In the genomic region with DNA sequence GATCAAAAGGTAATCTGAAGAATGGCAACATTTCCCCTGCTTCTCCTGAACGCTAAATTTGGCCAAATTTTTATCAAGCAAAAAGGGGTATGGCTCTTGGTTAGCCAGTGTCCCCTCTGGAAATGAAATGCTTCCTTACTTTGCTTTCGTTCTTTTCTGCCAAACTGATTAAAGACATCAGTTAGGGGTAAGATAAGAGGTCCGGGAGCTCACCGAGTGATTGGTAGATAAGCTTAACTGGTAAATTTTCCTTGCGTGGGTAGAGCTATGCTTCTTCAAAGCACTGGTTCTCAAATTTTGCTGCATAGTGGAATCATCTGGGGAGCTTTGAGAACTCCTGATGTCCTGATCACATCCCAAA, we compare ENCODE assay signal across 8 cellular contexts.
DNase-seq lines count a peak whose midpoint lies in the region; ATAC-seq and TF ChIP-seq lines count a peak whose summit lies in the region.

No MANE protein-coding gene starts in this region.

- H3K4me3 Mint-ChIP-seq in activated T-cell treated with anti-CD3 and anti-CD28 coated beads, Interleukin-2, amount 50 U/mL, for 24 hours, result peak overlapping the region; percentile 82

- H3K9me3 ChIP-seq in adrenal gland (replicated peaks in 1 of 3), result no peaks in the 10 kb centered on the region
- H3K9me3 ChIP-seq in left lung, result no peaks in the 10 kb centered on the region
- no peaks in the 10 kb centered on the region for H3K9me3 ChIP-seq in thyroid gland

- DNase-seq in activated T-cell treated with anti-CD3 and anti-CD28 coated beads, Interleukin-2, amount 50 U/mL, for 24 hours, result no peak
- no peak for DNase-seq in activated T-cell treated with anti-CD3 and anti-CD28 coated beads, Interleukin-2, amount 50 U/mL, for 48 hours
- DNase-seq in adrenal gland, result no peak
- DNase-seq in left lung, result no peak
- DNase-seq in thyroid gland, result no peak
- no peak for DNase-seq in NCI-H2029 (lab: John Stamatoyannopoulos, UW)
- DNase-seq in NCI-H1048 (lab: John Stamatoyannopoulos, UW), result no peak

- 0 to 1% (median 0%) methylated on average over 5 of the region's 5 CpGs for WGBS in adrenal gland, 4 donors
- WGBS in thyroid gland, 2 donors, result 1 to 4% methylated on average over 5 of the region's 5 CpGs

- H3K9me3 Mint-ChIP-seq in activated T-cell treated with anti-CD3 and anti-CD28 coated beads, Interleukin-2, amount 50 U/mL, for 24 hours, result no peaks in the 10 kb centered on the region

- H3K36me3 ChIP-seq in adrenal gland (replicated peaks in 1 of 2) (no peaks in the 10 kb centered on the region), left lung (no peaks in the 10 kb centered on the region), thyroid gland (no peaks in the 10 kb centered on the region)

- H3K4me1 Mint-ChIP-seq in activated T-cell treated with anti-CD3 and anti-CD28 coated beads, Interleukin-2, amount 50 U/mL, for 24 hours (ENCODE audit: low read depth), result peaks cover 36% of the 10 kb centered on the region

- no peak for TF ChIP-seq CTCF in adrenal gland (IDR thresholded peaks at IDR 0.05)
- no peak for TF ChIP-seq CTCF in left lung (IDR thresholded peaks at IDR 0.05)
- no peak for TF ChIP-seq CTCF in thyroid gland (IDR thresholded peaks at IDR 0.05)

- H3K27ac Mint-ChIP-seq in activated T-cell treated with anti-CD3 and anti-CD28 coated beads, Interleukin-2, amount 50 U/mL, for 24 hours, result peak overlapping the region; percentile 89

- intact Hi-C loops in adrenal gland (cut with DNase I) (no loop called here), left lung (cut with DNase I) (no loop called here), thyroid gland (cut with DNase I) (no loop called here)

- TF ChIP-seq POLR2A in adrenal gland (IDR thresholded peaks at IDR 0.05), result no peak
- no peak for TF ChIP-seq POLR2A in thyroid gland (IDR thresholded peaks at IDR 0.05)

- ATAC-seq in left lung (no peak), HG03097 (IDR thresholded peaks at IDR 0.05; ENCODE audit: low FRiP score, unreplicated experiment) (no peak)

- H3K4me3 ChIP-seq in adrenal gland (peak overlapping the region in 2 of 4 donors; percentile 75 to 76), left lung (peak overlapping the region; percentile 67 to 78), thyroid gland (replicated peaks in 1 of 3) (peak overlapping the region in 2 of 3 donors; percentile 55 to 83)

- H3K36me3 Mint-ChIP-seq in activated T-cell treated with anti-CD3 and anti-CD28 coated beads, Interleukin-2, amount 50 U/mL, for 24 hours (ENCODE audit: low read depth), result no peaks in the 10 kb centered on the region

- H3K27ac ChIP-seq in adrenal gland, result peak overlapping the region in 3 of 5 donors; percentile 73 to 83 (median 83)
- peak overlapping the region; percentile 66 to 82 for H3K27ac ChIP-seq in left lung
- peak overlapping the region; percentile 69 to 76 (median 69) for H3K27ac ChIP-seq in thyroid gland

- H3K4me1 ChIP-seq in adrenal gland (replicated peaks in 1 of 2) (peaks cover 0 to 13% of the 10 kb centered on the region in 2 donors), left lung (peaks cover 0 to 36% of the 10 kb centered on the region in 2 donors), thyroid gland (no peaks in the 10 kb centered on the region)

- peaks cover 19% of the 10 kb centered on the region for H3K27me3 Mint-ChIP-seq in activated T-cell treated with anti-CD3 and anti-CD28 coated beads, Interleukin-2, amount 50 U/mL, for 24 hours

- no peaks in the 10 kb centered on the region for H3K27me3 ChIP-seq in adrenal gland
- H3K27me3 ChIP-seq in left lung, result peaks cover 0 to 33% of the 10 kb centered on the region in 2 donors
- H3K27me3 ChIP-seq in thyroid gland, result no peaks in the 10 kb centered on the region
